ENCODE assay signal across 8 cellular contexts in genomic region chr3:141913150-141913811, GRCh38. TPM values are rescaled to one million over a fixed set of nuclear protein-coding genes. Genes with fewer than 3 reads are reported as not detected.
DNase-seq lines count a peak whose midpoint lies in the region; ATAC-seq, FAIRE-seq and TF ChIP-seq lines count a peak whose summit lies in the region.

No MANE protein-coding gene starts in this region.

- no peak for DNase-seq in AG04449 (ENCODE audit: low read depth, low spot score)
- peak; percentile 75 for DNase-seq in KBM-7
- DNase-seq in SJCRH30 = peak; percentile 56 to 78
- peak; percentile 19 for DNase-seq in GM12878 (ENCODE audit: low read depth, low spot score)
- DNase-seq in stimulated activated CD8-positive, alpha-beta memory T cell treated with anti-CD3 and anti-CD28 coated beads, Interleukin-4, amount 100 ng/mL, for 24 hours (ENCODE audit: low read depth) = peak; percentile 7

- no peak overlapping the region for H3K4me2 ChIP-seq in GM12878 (ENCODE audit: control insufficient read depth, insufficient read depth)

- H3K9me3 ChIP-seq in SJCRH30 (replicated peaks) (no peaks in the 10 kb centered on the region), GM12878 (replicated peaks; ENCODE audit: control insufficient read depth, insufficient read depth, low read length) (no peaks in the 10 kb centered on the region; the same call in 2 of the 3 replicates)

- no peaks in the 10 kb centered on the region for H4K20me1 ChIP-seq in GM12878 (ENCODE audit: control insufficient read depth, insufficient read depth)

- no peaks in the 10 kb centered on the region for H3K79me2 ChIP-seq in GM12878 (ENCODE audit: control insufficient read depth, insufficient read depth, low read length)

- no peak overlapping the region for H2AFZ ChIP-seq in GM12878 (ENCODE audit: control insufficient read depth, low read depth, low read length)

- peaks cover 57% of the 10 kb centered on the region for H3K36me3 ChIP-seq in SJCRH30
- H3K36me3 ChIP-seq in GM12878 (ENCODE audit: control insufficient read depth in 2 of 2, insufficient read depth in 2 of 2, low read length in 1 of 2) = peaks cover 5 to 19% of the 10 kb centered on the region in 2 experiments

- no peaks in the 10 kb centered on the region for H3K4me1 ChIP-seq in SJCRH30
- no peaks in the 10 kb centered on the region for H3K4me1 ChIP-seq in GM12878 (ENCODE audit: control insufficient read depth, insufficient read depth, low read length)

- H3K9ac ChIP-seq in GM12878 (ENCODE audit: control insufficient read depth, insufficient read depth, low read length) = no peak overlapping the region

- H3K27ac ChIP-seq in SJCRH30 = no peak overlapping the region
- no peak overlapping the region for H3K27ac ChIP-seq in GM12878 (ENCODE audit: control insufficient read depth, insufficient read depth)

- FAIRE-seq in GM12878 (lab: Jason Lieb, UNC) (peak; percentile 89), islet of Langerhans (lab: Jason Lieb, UNC) (peak; percentile 76)

- no TSS peak for BruUV-seq in GM12878 (replicated peaks; lab: Mats Ljungman, UMichigan)

- CTCF ChIA-PET in AG04449 (lab: Yijun Ruan, JAX) = interaction anchor here (0.6 to 3.5 kb wide), 29 partner anchors 9 to 449 kb away, joined by 3 to 29 read pairs (median 5); partner anchors contain the start of gene RNF7
- CTCF ChIA-PET in GM12878 (lab: Yijun Ruan, JAX) = interaction anchor here (0.5 to 2.7 kb wide), 26 partner anchors 8 to 479 kb away, joined by 3 to 15 read pairs (median 4); partner anchors contain the start of genes ATP1B3 and RNF7

- RAD21 ChIA-PET in GM12878 (lab: Charles Lee; ENCODE audit: unreplicated experiment) = interaction anchor here (0.7 to 1.8 kb wide), 6 partner anchors 10 to 178 kb away, joined by 3 to 8 read pairs (median 4); partner anchors contain the start of gene RNF7

- POLR2A ChIA-PET in AG04449 (lab: Yijun Ruan, JAX) (interaction anchor here (0.7 kb wide), 1 partner anchor 172 kb away, joined by 3 read pairs; no protein-coding TSS in a partner anchor), GM12878 (lab: Charles Lee) (interaction anchor here (0.8 kb wide), 1 partner anchor 9 kb away, joined by 3 read pairs; no protein-coding TSS in a partner anchor)

- no peak for TF ChIP-seq EP300 in GM12878 (IDR thresholded peaks at IDR 0.05; ENCODE audit: borderline replicate concordance in 1 of 2, control insufficient read depth in 1 of 2, low read depth in 2 of 2, low read length in 2 of 2)

- SMC1A ChIA-PET in GM12878 (lab: Charles Lee; ENCODE audit: uncharacterized antibody, unreplicated experiment) = interaction anchor here (1.0 to 1.7 kb wide), 8 partner anchors 35 to 366 kb away, joined by 3 to 7 read pairs (median 3); partner anchors contain the start of gene RNF7

- intact Hi-C loops in GM12878 (cut with micrococcal nuclease; ENCODE audit: unreplicated experiment) = loop anchor here (1.0 to 10.0 kb wide), 2 partner anchors 175 to 338 kb away; partner anchors contain the start of gene RNF7

- 84% methylated on average over 1 of the region's 1 CpG for WGBS in GM12878 (ENCODE audit: insufficient coverage, insufficient replicate concordance, low lambda C conversion rate, missing lambda C conversion rate)

- TF ChIP-seq RAD21 in GM12878 (IDR thresholded peaks at IDR 0.05; ENCODE audit: insufficient read depth, low read depth, low read length) = peak; percentile 78

- H3K27me3 ChIP-seq in SJCRH30 = no peaks in the 10 kb centered on the region
- no peaks in the 10 kb centered on the region for H3K27me3 ChIP-seq in GM12878 (replicated peaks in 1 of 2; ENCODE audit: control insufficient read depth in 2 of 2, insufficient read depth in 2 of 2, low read length in 1 of 2)

- H3K4me3 ChIP-seq in AG04449 (ENCODE audit: low read depth, low read length) (no peak overlapping the region), GM12875 (ENCODE audit: low read depth, low read length) (no peak overlapping the region), SJCRH30 (no peak overlapping the region), GM12878 (no peak overlapping the region)

- peak; percentile 89 for ATAC-seq in GM12878
- no peak for ATAC-seq in HG03457 (IDR thresholded peaks at IDR 0.05; ENCODE audit: unreplicated experiment)

- in situ Hi-C loops in KBM-7 (cut with MboI; ENCODE audit: low pct_unique_long_range_greater_than_20kb, low sequenced_read_pairs) = no loop called here
- in situ Hi-C loops in GM12878 (cut with MboI) = no loop called here

- no peak for TF ChIP-seq POLR2A in GM12878 (IDR thresholded peaks at IDR 0.05; ENCODE audit: low read depth, low read length)

- peak; percentile 55 for TF ChIP-seq CTCF in AG04449 (IDR thresholded peaks at IDR 0.05; ENCODE audit: insufficient read depth, low read length, missing control alignments)
- TF ChIP-seq CTCF in GM12875 (IDR thresholded peaks at IDR 0.05; ENCODE audit: borderline replicate concordance, insufficient read depth, low read depth, low read length) = peak; percentile 53; the same call in 1 of the 2 replicates
- peak; percentile 60 to 74 (median 62) for TF ChIP-seq CTCF in GM12878 (IDR thresholded peaks at IDR 0.05 in 2 of 3, conservative IDR thresholded peaks at IDR 0.05 in 1 of 3; ENCODE audit: control insufficient read depth in 2 of 3, extremely low read depth in 1 of 3, insufficient read depth in 1 of 3, low read depth in 3 of 3, low read length in 3 of 3)

TF ChIP-seq in GM12878, 131 proteins besides CTCF, POLR2A, EP300 and RAD21 (continues in another document):
- TF ChIP-seq GATAD2B (conservative IDR thresholded peaks at IDR 0.05; ENCODE audit: low read depth) (no peak), TCF7 (IDR thresholded peaks at IDR 0.05; ENCODE audit: borderline replicate concordance) (no peak), FOXK2 (IDR thresholded peaks at IDR 0.05) (no peak), BCLAF1 (IDR thresholded peaks at IDR 0.05) (no peak), POLR2AphosphoS5 (IDR thresholded peaks at IDR 0.05; ENCODE audit: low read length) (no peak), STAT3 (IDR thresholded peaks at IDR 0.05; ENCODE audit: low read depth, low read length) (no peak), RUNX3 (IDR thresholded peaks at IDR 0.05; ENCODE audit: low read length) (0 out of 2 replicates have a peak, but pooled peaks have one; percentile 31)

RNA-seq across cellular contexts. Expression of gene ATP1B3, which starts 36.8 kb away (rescaled TPM):
- total RNA-seq in SJCRH30 (2014; rRNA removed; shearing (Covaris generic)) = 87.8 and 94.3 TPM in 2 replicates
- total RNA-seq in GM12878 (2013; cell fraction: nucleolus; rRNA removed) = 41.3 and 43.7 TPM in 2 replicates
- total RNA-seq in GM12878 (2014; rRNA removed) (34.3 and 42.5 TPM in 2 replicates), GM12878 (2014; rRNA removed; fragmentation: Illumina TruSeq; extraction: Trizol) (61.5 and 65.1 TPM in 2 replicates), GM12878 (2021) (102 and 107 TPM in 2 replicates)
- polyA plus RNA-seq in GM12878 (2011; ENCODE audit: low read depth) = 94.0 TPM
- polyA plus RNA-seq in GM12878 (2011; rRNA removed) (109 and 113 TPM in 2 replicates), GM12878 (2014; fragmentation: Illumina TruSeq; extraction: Trizol) (86.5 and 87.4 TPM in 2 replicates), GM12878 (2014; fragmentation: Nextera tagmentation; extraction: Ambion mirVana) (100 to 1,000 TPM in 1 of 2 experiments, 10 to 100 TPM in 1; 41.4 to 102 TPM), GM12878 (2014; rRNA removed) (54.7 and 60.7 TPM in 2 replicates), GM12878 (2016; fragmentation: Nextera tagmentation; extraction: Ambion mirVana) (100 to 1,000 TPM; 182 to 200 TPM)
- 51.1 and 81.6 TPM in 2 replicates for polyA plus RNA-seq in GM12878 (2011; cell fraction: cytosol; rRNA removed)
- polyA plus RNA-seq in GM12878 (2011; cell fraction: nucleus; rRNA removed) = 42.2 and 54.1 TPM in 2 replicates
- polyA plus RNA-seq in GM12878 (2012) = 82.6 and 90.7 TPM in 2 replicates
- 49.8 and 113 TPM in 2 replicates for polyA minus RNA-seq in GM12878 (2011; rRNA and poly(A)+ RNA removed)
- polyA minus RNA-seq in GM12878 (2011; cell fraction: cytosol; rRNA and poly(A)+ RNA removed) = 27.0 and 30.8 TPM in 2 replicates
- 14.0 and 23.4 TPM in 2 replicates for polyA minus RNA-seq in GM12878 (2011; cell fraction: nucleus; rRNA and poly(A)+ RNA removed)
